9 cellular contexts compared by ENCODE assay signal in the genomic region with DNA sequence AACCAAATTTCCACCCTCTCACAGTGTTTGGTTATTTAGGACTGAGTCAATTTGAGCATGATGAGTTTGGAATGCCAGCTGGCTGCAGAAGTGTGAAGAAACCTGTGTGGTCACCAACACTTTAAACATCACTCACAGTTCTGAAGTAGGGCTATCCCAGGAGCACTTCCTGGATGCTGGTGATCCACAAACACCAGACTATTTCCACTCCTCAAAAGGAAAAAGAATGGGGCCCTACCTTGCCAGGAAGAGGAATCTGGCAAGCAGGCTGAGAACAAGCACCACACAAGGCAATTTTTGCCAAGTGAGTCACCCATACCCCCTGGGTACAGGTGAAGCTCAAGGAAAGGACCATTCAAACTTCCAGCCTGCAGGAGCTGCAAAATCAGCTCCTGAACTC.
DNase-seq lines count a peak whose midpoint lies in the region; ATAC-seq and TF ChIP-seq lines count a peak whose summit lies in the region.
"Had no signal": no experiment of that assay in that cellular context is flagged by ENCODE, and none has a peak within 500 bp of the region (broad histone marks: within the 10 kb centered on the region; RNA-seq: fewer than 3 reads in every experiment).

No MANE protein-coding gene starts in this region.

- no peak overlapping the region for H3K4me3 ChIP-seq in CD4-positive, alpha-beta memory T cell (ENCODE audit: low read length in 2 of 2)
- no peak overlapping the region for H3K4me3 ChIP-seq in brain microvascular endothelial cell (ENCODE audit: low read depth, low read length)

- no peaks in the 10 kb centered on the region for H3K27me3 ChIP-seq in CD4-positive, alpha-beta memory T cell (ENCODE audit: insufficient read depth, low read length)
- H3K27me3 ChIP-seq in brain microvascular endothelial cell (replicated peaks): no peaks in the 10 kb centered on the region

- no peaks in the 10 kb centered on the region for H3K27me3 Mint-ChIP-seq in CD4-positive, alpha-beta memory T cell
- H3K27me3 Mint-ChIP-seq in WTC11 (ENCODE audit: low read depth): no peaks in the 10 kb centered on the region
- H3K27me3 Mint-ChIP-seq: IgD-negative memory B cell had no signal

- H3K4me1 Mint-ChIP-seq in CD4-positive, alpha-beta memory T cell: peaks cover 71 to 89% (median 79%) of the 10 kb centered on the region in 4 donors
- H3K4me1 Mint-ChIP-seq in WTC11: peaks cover 26% of the 10 kb centered on the region

- POLR2A ChIA-PET in CD4-positive, alpha-beta memory T cell (lab: Charles Lee; ENCODE audit: partially characterized antibody): interaction anchor here (0.6 to 4.0 kb wide), 12 partner anchors 10 to 306 kb away, joined by 3 to 42 read pairs (median 4); partner anchors contain the start of gene PTGER4
- POLR2A ChIA-PET in WTC11 (lab: Charles Lee): no interaction called here

- TF ChIP-seq CTCF in WTC11 (IDR thresholded peaks at IDR 0.05): no peak
- no peak for TF ChIP-seq CTCF in brain microvascular endothelial cell (IDR thresholded peaks at IDR 0.05; ENCODE audit: low read depth, low read length, missing control alignments)

- H3K9me3 Mint-ChIP-seq in CD4-positive, alpha-beta memory T cell: no peaks in the 10 kb centered on the region
- no peaks in the 10 kb centered on the region for H3K9me3 Mint-ChIP-seq in WTC11
- H3K9me3 Mint-ChIP-seq: IgD-negative memory B cell had no signal

- H3K4me1 ChIP-seq in CD4-positive, alpha-beta memory T cell (ENCODE audit: insufficient read depth, low read length): peaks cover 84% of the 10 kb centered on the region

- H3K27ac Mint-ChIP-seq in CD4-positive, alpha-beta memory T cell: peak overlapping the region; percentile 74 to 96 (median 92)
- H3K27ac Mint-ChIP-seq in WTC11: no peak overlapping the region

- CTCF ChIA-PET in CD4-positive, alpha-beta memory T cell (lab: Charles Lee; ENCODE audit: partially characterized antibody): interaction anchor here (1.0 to 1.7 kb wide), 3 partner anchors 54 to 303 kb away, joined by 3 to 5 read pairs (median 4); no protein-coding TSS in a partner anchor
- CTCF ChIA-PET in WTC11 (lab: Charles Lee): interaction anchor here (1.5 kb wide), 1 partner anchor 295 kb away, joined by 3 read pairs; no protein-coding TSS in a partner anchor

- ATAC-seq in HG03571 (IDR thresholded peaks at IDR 0.05; ENCODE audit: unreplicated experiment): peak; percentile 4
- ATAC-seq in WTC11: peak; percentile 47
- no peak for ATAC-seq in HG03521 (IDR thresholded peaks at IDR 0.05; ENCODE audit: unreplicated experiment)
- ATAC-seq in GM21786 (IDR thresholded peaks at IDR 0.05; ENCODE audit: unreplicated experiment): no peak

- peak overlapping the region in 4 of 8 donors; percentile 11 to 84 (median 62) for H3K4me3 Mint-ChIP-seq in CD4-positive, alpha-beta memory T cell
- H3K4me3 Mint-ChIP-seq in WTC11: no peak overlapping the region

- H3K9me3 ChIP-seq in CD4-positive, alpha-beta memory T cell (ENCODE audit: control insufficient read depth in 1 of 2, low read length in 2 of 2): no peaks in the 10 kb centered on the region

- intact Hi-C loops in CD4-positive, alpha-beta memory T cell (cut with micrococcal nuclease): loop anchor here (2.0 to 10.0 kb wide), 2 partner anchors 119 to 297 kb away; no protein-coding TSS in a partner anchor

- peak overlapping the region; percentile 28 for H3K27ac ChIP-seq in CD4-positive, alpha-beta memory T cell (ENCODE audit: low read depth, low read length)
- H3K27ac ChIP-seq in brain microvascular endothelial cell: no peak overlapping the region

- peak in 1 of 5 donors; percentile 47 for DNase-seq in CD4-positive, alpha-beta memory T cell
- DNase-seq in WTC11 (ENCODE audit: low spot score): no peak
- peak; percentile 91 for DNase-seq in islet precursor cell
- no peak for DNase-seq in brain microvascular endothelial cell
- DNase-seq in NCI-H446 (lab: John Stamatoyannopoulos, UW): no peak

- in situ Hi-C loops in brain microvascular endothelial cell (cut with HindIII; ENCODE audit: low pct_ligation_motif_present, low sequenced_read_pairs): no loop called here

- H3K36me3 ChIP-seq in CD4-positive, alpha-beta memory T cell (ENCODE audit: insufficient read depth, low read length): no peaks in the 10 kb centered on the region
- no peaks in the 10 kb centered on the region for H3K36me3 ChIP-seq in brain microvascular endothelial cell (replicated peaks)

- H3K36me3 Mint-ChIP-seq in CD4-positive, alpha-beta memory T cell: no peaks in the 10 kb centered on the region
- no peaks in the 10 kb centered on the region for H3K36me3 Mint-ChIP-seq in WTC11
- H3K36me3 Mint-ChIP-seq: IgD-negative memory B cell had no signal

TF ChIP-seq in WTC11, 78 proteins besides CTCF, POLR2A, EP300 and RAD21:
- TF ChIP-seq, protein P1, sequence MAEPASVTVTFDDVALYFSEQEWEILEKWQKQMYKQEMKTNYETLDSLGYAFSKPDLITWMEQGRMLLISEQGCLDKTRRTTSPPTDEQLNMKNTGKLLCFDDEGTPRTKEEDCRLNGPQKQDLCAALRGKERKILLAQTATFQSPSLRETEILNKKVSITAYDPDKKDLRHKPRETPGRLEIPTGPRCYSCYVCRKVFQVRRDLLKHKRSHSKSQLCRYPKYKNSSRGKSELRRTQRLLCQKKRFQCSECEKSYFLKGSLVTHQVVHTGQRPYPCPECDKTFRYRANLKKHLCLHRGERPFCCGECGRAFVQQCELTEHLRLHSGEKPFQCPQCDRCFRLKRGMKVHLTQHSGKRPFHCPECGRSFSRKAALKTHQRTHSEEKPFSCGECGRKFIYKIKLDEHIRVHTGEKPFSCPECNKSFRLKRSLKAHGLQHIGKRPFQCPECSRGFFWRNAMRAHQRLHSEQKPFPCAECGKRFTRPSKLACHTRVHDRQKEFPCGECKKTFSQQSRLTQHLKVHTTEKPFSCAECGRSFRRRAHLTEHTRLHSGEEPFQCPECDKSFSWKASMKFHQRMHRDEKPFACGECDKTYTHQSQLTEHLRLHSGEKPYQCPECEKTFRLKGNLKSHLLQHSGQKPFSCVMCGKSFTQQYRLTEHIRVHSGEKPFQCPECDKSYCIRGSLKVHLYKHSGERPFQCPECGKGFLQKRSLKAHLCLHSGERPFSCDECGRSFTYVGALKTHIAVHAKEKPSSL (CRISPR knock-in tag; conservative IDR thresholded peaks at IDR 0.05): no peak
- no peak for TF ChIP-seq E2F1 (CRISPR knock-in tag; IDR thresholded peaks at IDR 0.05)
- no peak for TF ChIP-seq ETV6 (CRISPR knock-in tag; IDR thresholded peaks at IDR 0.05)

Comparison
In these comparisons a context has a peak if more than half of its experiments do, and no peak if none do; other contexts are left out.
1. ATAC-seq: peak in HG03571 (single experiment) and WTC11 (single experiment); none in HG03521 (single experiment) and GM21786 (single experiment).